Comparison of ENCODE assay signal across 11 cellular contexts in genomic region chr3:150376001-150376848, GRCh38. TPM values are rescaled to one million over a fixed set of nuclear protein-coding genes. Genes with fewer than 3 reads are reported as not detected.
DNase-seq lines count a peak whose midpoint lies in the region; ATAC-seq and TF ChIP-seq lines count a peak whose summit lies in the region.
"Had no signal": no experiment of that assay in that cellular context is flagged by ENCODE, and none has a peak within 500 bp of the region (broad histone marks: within the 10 kb centered on the region; RNA-seq: fewer than 3 reads in every experiment).

No MANE protein-coding gene starts in this region.

- 24 to 29% methylated on average over 3 of the region's 3 CpGs for WGBS in body of pancreas, 2 donors
- 19% methylated on average over 3 of the region's 3 CpGs for WGBS in liver

- DNase-seq in COLO829 (ENCODE audit: low spot score) (peak; percentile 48), HCEC 1CT (peak; percentile 63), body of pancreas (peak; percentile 10 to 56 (median 35)), PC-3 (no peak), putamen (ENCODE audit: low spot score) (no peak), ureter (ENCODE audit: low spot score) (no peak)
- DNase-seq: gastrocnemius medialis, NCI-H187 treated with DMSO at 0.1 percent for 48 hours, retina had no signal

- BruUV-seq in PC-3 (replicated peaks; lab: Mats Ljungman, UMichigan) = no TSS peak

- TF ChIP-seq CTCF in body of pancreas (IDR thresholded peaks at IDR 0.05) (no peak), liver (IDR thresholded peaks at IDR 0.05; ENCODE audit: low read depth, low read length, missing input control) (no peak), PC-3 (conservative IDR thresholded peaks at IDR 0.05; ENCODE audit: low read depth, low read length) (no peak)

- H3K4me1 ChIP-seq in body of pancreas (peaks cover 12% of the 10 kb centered on the region), liver (ENCODE audit: control insufficient read depth in 4 of 4, insufficient read depth in 4 of 4, low read length in 3 of 4) (peaks cover 3 to 10% (median 6%) of the 10 kb centered on the region in 4 donors), PC-3 (ENCODE audit: insufficient read depth, low read length) (peaks cover 25% of the 10 kb centered on the region)

- peak overlapping the region in 1 of 2 donors; percentile 45 for H3K9ac ChIP-seq in liver (ENCODE audit: low read depth in 1 of 2, low read length in 2 of 2)
- no peak overlapping the region for H3K9ac ChIP-seq in PC-3 (ENCODE audit: low read length)

- H3F3A ChIP-seq in PC-3 (ENCODE audit: low read length, unreplicated experiment) = peaks cover 13% of the 10 kb centered on the region

- peak; percentile 31 to 35 for TF ChIP-seq RAD21 in liver (IDR thresholded peaks at IDR 0.05)

- H4K20me1 ChIP-seq in PC-3 (ENCODE audit: low read length) = no peaks in the 10 kb centered on the region

- H2AFZ ChIP-seq in PC-3 (ENCODE audit: low read length) = no peak overlapping the region

- TF ChIP-seq POLR2A in body of pancreas (IDR thresholded peaks at IDR 0.05) = no peak

- H3K27ac ChIP-seq in body of pancreas (no peak overlapping the region), liver (ENCODE audit: low read depth in 1 of 2, low read length in 2 of 2) (peak overlapping the region; percentile 75 to 85), PC-3 (ENCODE audit: low read length) (no peak overlapping the region)
- H3K27ac ChIP-seq: gastrocnemius medialis had no signal

- H3K79me2 ChIP-seq in PC-3 (ENCODE audit: low read length) = peaks cover under 1% of the 10 kb centered on the region; the same call in 1 of the 2 replicates

- H3K9me2 ChIP-seq in PC-3 (replicated peaks; ENCODE audit: low read length) = no peaks in the 10 kb centered on the region

- H3K4me3 ChIP-seq in body of pancreas = no peak overlapping the region
- H3K4me3 ChIP-seq in liver (ENCODE audit: low read depth in 1 of 3, low read length in 3 of 3) = no peak overlapping the region
- no peak overlapping the region for H3K4me3 ChIP-seq in PC-3 (ENCODE audit: low read length)
- H3K4me3 ChIP-seq: gastrocnemius medialis had no signal

- POLR2A ChIA-PET in PC-3 (lab: Charles Lee; ENCODE audit: unreplicated experiment) = no interaction called here

- H3K36me3 ChIP-seq in body of pancreas (replicated peaks in 1 of 2; ENCODE audit: insufficient read depth in 1 of 2, low read depth in 2 of 2) (no peaks in the 10 kb centered on the region), liver (ENCODE audit: control insufficient read depth in 4 of 4, insufficient read depth in 3 of 4, low read depth in 1 of 4, low read length in 3 of 4) (no peaks in the 10 kb centered on the region), PC-3 (ENCODE audit: low read depth, low read length) (no peaks in the 10 kb centered on the region)
- H3K36me3 ChIP-seq: gastrocnemius medialis had no signal

- CTCF ChIA-PET in PC-3 (lab: Charles Lee) = no interaction called here

- H3K27me3 ChIP-seq in body of pancreas = no peaks in the 10 kb centered on the region
- no peaks in the 10 kb centered on the region for H3K27me3 ChIP-seq in liver (ENCODE audit: control insufficient read depth in 4 of 4, insufficient read depth in 4 of 4, low read length in 3 of 4)
- H3K27me3 ChIP-seq in PC-3 (ENCODE audit: low read length) = no peaks in the 10 kb centered on the region
- H3K27me3 ChIP-seq: gastrocnemius medialis had no signal

- intact Hi-C loops in body of pancreas (cut with DNase I) = no loop called here
- intact Hi-C loops in PC-3 (cut with micrococcal nuclease) = no loop called here

- no peaks in the 10 kb centered on the region for H3K9me3 ChIP-seq in body of pancreas
- no peaks in the 10 kb centered on the region for H3K9me3 ChIP-seq in liver (ENCODE audit: control insufficient read depth in 4 of 4, low read length in 3 of 4)
- no peaks in the 10 kb centered on the region for H3K9me3 ChIP-seq in PC-3 (ENCODE audit: low read length)

- ATAC-seq in body of pancreas (no peak), GM21447 (IDR thresholded peaks at IDR 0.05; ENCODE audit: unreplicated experiment) (no peak), PC-3 (no peak)

- no peak overlapping the region for H3K4me2 ChIP-seq in PC-3 (ENCODE audit: low read length)

TF ChIP-seq in liver, 16 proteins besides CTCF, POLR2A, EP300 and RAD21:
- no peak for TF ChIP-seq TAF1 (conservative IDR thresholded peaks at IDR 0.05)
- peak; percentile 46 to 57 for TF ChIP-seq HNF4A (conservative IDR thresholded peaks at IDR 0.05)
- TF ChIP-seq NR2F2 (IDR thresholded peaks at IDR 0.05) = no peak
- TF ChIP-seq ZBTB33 (IDR thresholded peaks at IDR 0.05) = no peak
- TF ChIP-seq GABPA (IDR thresholded peaks at IDR 0.05 in 1 of 2, conservative IDR thresholded peaks at IDR 0.05 in 1 of 2) = no peak
- peak; percentile 25 for TF ChIP-seq REST (IDR thresholded peaks at IDR 0.05)
- peak; percentile 62 for TF ChIP-seq MAX (IDR thresholded peaks at IDR 0.05)
- TF ChIP-seq FOXA2 (IDR thresholded peaks at IDR 0.05) = no peak
- peak; percentile 30 to 37 for TF ChIP-seq EGR1 (IDR thresholded peaks at IDR 0.05; ENCODE audit: low read depth in 2 of 2)
- TF ChIP-seq RXRA (IDR thresholded peaks at IDR 0.05) = peak; percentile 70 to 73
- peak; percentile 56 for TF ChIP-seq SP1 (IDR thresholded peaks at IDR 0.05)
- TF ChIP-seq JUND (IDR thresholded peaks at IDR 0.05) = peak; percentile 50 to 61
- peak; percentile 59 for TF ChIP-seq ATF3 (IDR thresholded peaks at IDR 0.05)
- peak; percentile 20 for TF ChIP-seq YY1 (IDR thresholded peaks at IDR 0.05)
- TF ChIP-seq HNF4G (IDR thresholded peaks at IDR 0.05) = no peak

RNA-seq across cellular contexts. Expression of gene TSC22D2, which starts 31.9 kb away (rescaled TPM):
- 10 to 100 TPM in 1 of 2 donors, 1 to 10 TPM in 1; 9.1 to 15.8 TPM for total RNA-seq in body of pancreas
- 1 to 10 TPM; 9.5 to 9.6 TPM for total RNA-seq in liver
- 1 to 10 TPM; 4.0 to 6.2 TPM for polyA plus RNA-seq in liver
- 9.6 and 15.7 TPM in 2 replicates for total RNA-seq in PC-3 (2014; rRNA removed)
- total RNA-seq in ureter = 57.9 TPM

Comparison
In these comparisons a context has a peak if more than half of its experiments do, and no peak if none do; other contexts are left out.
1. DNase-seq: peak in COLO829 (single experiment), HCEC 1CT (single experiment) and body of pancreas (4 of 4); none in PC-3 (single experiment), putamen (single experiment) and ureter (single experiment).
2. H3K27ac ChIP-seq: peak in liver (2 of 2); none in body of pancreas (0 of 4) and PC-3 (single experiment).